In the genomic region with DNA sequence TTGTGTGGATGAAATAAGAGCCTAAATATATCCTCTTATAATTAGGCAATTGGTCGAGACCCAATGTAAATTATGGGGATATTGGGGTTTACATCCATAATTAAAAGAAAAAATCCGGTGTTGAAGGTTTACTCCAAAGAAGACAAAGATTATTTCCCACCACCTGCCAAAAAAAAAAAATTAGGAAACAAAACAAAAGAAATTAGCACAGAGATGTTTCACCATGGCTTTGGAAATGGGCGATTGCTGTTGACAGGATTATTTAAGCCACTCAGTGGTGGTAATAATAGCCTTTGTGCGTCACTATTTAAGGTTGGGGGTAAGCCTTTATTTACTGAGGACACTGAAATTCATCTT, we compare ENCODE assay signal across 8 cellular contexts. TPM values are rescaled to one million over a fixed set of nuclear protein-coding genes. Genes with fewer than 3 reads are reported as not detected.
DNase-seq lines count a peak whose midpoint lies in the region; TF ChIP-seq lines count a peak whose summit lies in the region.

No MANE protein-coding gene starts in this region.

- H3K9me3 ChIP-seq in muscle layer of duodenum (ENCODE audit: control insufficient read depth in 1 of 2, low read length in 2 of 2) = no peaks in the 10 kb centered on the region

- no peaks in the 10 kb centered on the region for H3K27me3 ChIP-seq in muscle layer of duodenum (ENCODE audit: low read depth, low read length)

- H3K9me3 Mint-ChIP-seq in IgD-negative memory B cell = no peaks in the 10 kb centered on the region

- peaks cover 0 to 11% of the 10 kb centered on the region in 2 donors for H3K36me3 ChIP-seq in muscle layer of duodenum (ENCODE audit: control insufficient read depth in 1 of 2, insufficient read depth in 2 of 2, low read length in 2 of 2)

- H3K27me3 Mint-ChIP-seq in IgD-negative memory B cell = no peaks in the 10 kb centered on the region

- H3K4me1 ChIP-seq in muscle layer of duodenum (ENCODE audit: control insufficient read depth in 1 of 2, insufficient read depth in 2 of 2, low read length in 2 of 2) = peaks cover 7 to 10% of the 10 kb centered on the region in 2 donors

- H3K4me3 ChIP-seq in AG09309 (ENCODE audit: control insufficient read depth, low read depth, low read length) (peak overlapping the region; percentile 59), muscle layer of duodenum (ENCODE audit: low read depth in 1 of 2, low read length in 2 of 2) (peak overlapping the region; percentile 77 to 86)

- peak overlapping the region; percentile 92 for H3K27ac ChIP-seq in caudate nucleus (ENCODE audit: low read depth, low read length)
- peak overlapping the region; percentile 91 for H3K27ac ChIP-seq in muscle layer of duodenum (ENCODE audit: low read length)

- peak overlapping the region; percentile 35 to 93 (median 80) for H3K27ac Mint-ChIP-seq in IgD-negative memory B cell

- no peak for TF ChIP-seq CTCF in AG09309 (IDR thresholded peaks at IDR 0.05; ENCODE audit: control insufficient read depth, insufficient read depth, low read depth, low read length, missing control alignments)

- H3K36me3 Mint-ChIP-seq in IgD-negative memory B cell = no peaks in the 10 kb centered on the region

- no peak for DNase-seq in AG09309 (ENCODE audit: low read depth)
- no peak for DNase-seq in caudate nucleus (lab: John Stamatoyannopoulos, UW)
- DNase-seq in stimulated activated CD4-positive, alpha-beta T cell treated with anti-CD3 and anti-CD28 coated beads, Interleukin-15, amount 100 ng/mL, for 24 hours = no peak
- DNase-seq in DMS153 treated with DMSO at 0.1 percent for 48 hours (lab: John Stamatoyannopoulos, UW; ENCODE audit: unreplicated experiment) = no peak
- DNase-seq in NCI-H146 treated with DMSO at 0.1 percent for 48 hours (lab: John Stamatoyannopoulos, UW; ENCODE audit: unreplicated experiment) = no peak
- no peak for DNase-seq in NCI-H774 (lab: John Stamatoyannopoulos, UW)

- H3K4me1 Mint-ChIP-seq in IgD-negative memory B cell = peaks cover 12 to 17% (median 17%) of the 10 kb centered on the region in 3 donors

- H3K4me3 Mint-ChIP-seq in IgD-negative memory B cell = peak overlapping the region; percentile 93 to 98 (median 96)

RNA-seq across cellular contexts. Expression of a gene that starts 0.6 kb away (rescaled TPM):
- polyA plus RNA-seq in IgD-negative memory B cell = 17.2 TPM

RNA-seq across cellular contexts. Expression of a gene that starts 16.0 kb away (rescaled TPM):
- polyA plus RNA-seq in IgD-negative memory B cell = 37.7 TPM

RNA-seq across cellular contexts. Expression of a gene that starts 46.4 kb away (rescaled TPM):
- polyA plus RNA-seq in IgD-negative memory B cell = 76.0 TPM

RNA-seq across cellular contexts. Expression of a gene that starts 46.6 kb away (rescaled TPM):
- 35.6 TPM for polyA plus RNA-seq in IgD-negative memory B cell
